ENCODE assay signal across 19 cellular contexts in genomic region chr12:9032202-9032964, GRCh38. TPM values are rescaled to one million over a fixed set of nuclear protein-coding genes. Genes with fewer than 3 reads are reported as not detected.
DNase-seq lines count a peak whose midpoint lies in the region; ATAC-seq, FAIRE-seq and TF ChIP-seq lines count a peak whose summit lies in the region.
"Had no signal": no experiment of that assay in that cellular context is flagged by ENCODE, and none has a peak within 500 bp of the region (broad histone marks: within the 10 kb centered on the region; RNA-seq: fewer than 3 reads in every experiment).

No MANE protein-coding gene starts in this region.

- no peak for ATAC-seq in T-helper 17 cell
- peak; percentile 39 for ATAC-seq in memory B cell (ENCODE audit: low read depth)
- ATAC-seq: left ventricle myocardium superior had no signal

- no peak for TF ChIP-seq POLR2A in GM12892 (IDR thresholded peaks at IDR 0.05; ENCODE audit: low read depth, low read length)

- no peaks in the 10 kb centered on the region for H3K36me3 ChIP-seq in MG63
- H3K36me3 ChIP-seq in HAP-1 (replicated peaks), result no peaks in the 10 kb centered on the region
- H3K36me3 ChIP-seq: adrenal gland had no signal

- intact Hi-C loops in CD14-positive monocyte (cut with micrococcal nuclease), result loop anchor here in 1 of 2 donors (5.0 to 10.0 kb wide), 2 partner anchors 80 to 348 kb away; no protein-coding TSS in a partner anchor

- H3K9me3 Mint-ChIP-seq in CD14-positive monocyte, result peaks cover 0 to 3% (median 2%) of the 10 kb centered on the region in 7 donors
- peaks cover 2% of the 10 kb centered on the region for H3K9me3 Mint-ChIP-seq in memory B cell

- H3K4me1 Mint-ChIP-seq in CD14-positive monocyte (peaks cover 8% of the 10 kb centered on the region), T-helper 17 cell (peaks cover 34% of the 10 kb centered on the region), memory B cell (no peaks in the 10 kb centered on the region)

- TF ChIP-seq CTCF in CD14-positive monocyte (IDR thresholded peaks at IDR 0.05), result no peak

- FAIRE-seq in GM12892 (lab: Jason Lieb, UNC), result peak; percentile 56
- FAIRE-seq: urothelium cell line had no signal

- DNase-seq in CD14-positive monocyte (ENCODE audit: low spot score) (peak; percentile 73), GM12892 (ENCODE audit: insufficient read length) (no peak), T-helper 17 cell (no peak), memory B cell (ENCODE audit: low spot score in 2 of 2) (no peak), HT-29 (ENCODE audit: low spot score) (no peak), T-helper 2 cell (no peak), MG63 (no peak), HAP-1 (ENCODE audit: low spot score in 2 of 2) (no peak)
- DNase-seq: activated CD4-positive, CD25-positive, alpha-beta regulatory T cell; central memory CD4-positive, alpha-beta T cell; DMS 273 treated with DMSO at 0.1 percent for 48 hours; left ventricle myocardium superior; NCI-H2029 treated with DMSO at 0.1 percent for 48 hours; NCI-H524 treated with DMSO at 0.1 percent for 48 hours; SW 1271 had no signal

- H3K27me3 Mint-ChIP-seq in CD14-positive monocyte (ENCODE audit: low read depth in 3 of 3) (no peaks in the 10 kb centered on the region), T-helper 17 cell (no peaks in the 10 kb centered on the region), memory B cell (no peaks in the 10 kb centered on the region)

- in situ Hi-C loops in HAP-1 (cut with MboI; ENCODE audit: low sequenced_read_pairs), result no loop called here

- H3K4me3 Mint-ChIP-seq in CD14-positive monocyte, result no peak overlapping the region
- no peak overlapping the region for H3K4me3 Mint-ChIP-seq in T-helper 17 cell
- no peak overlapping the region for H3K4me3 Mint-ChIP-seq in memory B cell

- H3K27ac Mint-ChIP-seq in CD14-positive monocyte, result peak overlapping the region in 5 of 7 donors; percentile 9 to 83 (median 55)
- peak overlapping the region; percentile 49 for H3K27ac Mint-ChIP-seq in T-helper 17 cell
- no peak overlapping the region for H3K27ac Mint-ChIP-seq in memory B cell

- H3K27me3 ChIP-seq in MG63 (no peaks in the 10 kb centered on the region), HAP-1 (ENCODE audit: low read depth) (no peaks in the 10 kb centered on the region)
- H3K27me3 ChIP-seq: adrenal gland had no signal

- no peak overlapping the region for H3K4me3 ChIP-seq in MG63
- no peak overlapping the region for H3K4me3 ChIP-seq in HAP-1
- H3K4me3 ChIP-seq: adrenal gland, skin epidermis had no signal

- no peaks in the 10 kb centered on the region for H3K36me3 Mint-ChIP-seq in CD14-positive monocyte
- peaks cover 5% of the 10 kb centered on the region for H3K36me3 Mint-ChIP-seq in T-helper 17 cell (ENCODE audit: low read depth)
- no peaks in the 10 kb centered on the region for H3K36me3 Mint-ChIP-seq in memory B cell

- H3K9me3 ChIP-seq in T-helper 17 cell (ENCODE audit: control insufficient read depth, low read length, poor library complexity, severe bottlenecking), result no peaks in the 10 kb centered on the region
- no peaks in the 10 kb centered on the region for H3K9me3 ChIP-seq in MG63
- H3K9me3 ChIP-seq in HAP-1, result no peaks in the 10 kb centered on the region
- H3K9me3 ChIP-seq: adrenal gland had no signal

- no peaks in the 10 kb centered on the region for H3K4me1 ChIP-seq in HAP-1
- H3K4me1 ChIP-seq: adrenal gland, parathyroid adenoma had no signal

RNA-seq across cellular contexts. Expression of gene KLRG1, which starts 43.0 kb away (rescaled TPM):
- 1 to 10 TPM; 2.3 to 3.4 TPM for polyA plus RNA-seq in CD14-positive monocyte
- 2.1 TPM for polyA plus RNA-seq in GM12892 (2012; ENCODE audit: missing spikeins)
- total RNA-seq in T-helper 17 cell, result 10 to 100 TPM in 1 of 2 donors, 1 to 10 TPM in 1; 9.9 to 22.2 TPM
- total RNA-seq in HT-29 (2014; rRNA removed; shearing (Covaris generic)), result not detected in 2 replicates
- total RNA-seq in MG63 (2014; rRNA removed; shearing (Covaris generic); ENCODE audit: low replicate concordance), result 2.1 TPM in 1 of 2 replicates, not detected in the other
